Comparison of ENCODE assay signal across 18 cellular contexts in the genomic region with DNA sequence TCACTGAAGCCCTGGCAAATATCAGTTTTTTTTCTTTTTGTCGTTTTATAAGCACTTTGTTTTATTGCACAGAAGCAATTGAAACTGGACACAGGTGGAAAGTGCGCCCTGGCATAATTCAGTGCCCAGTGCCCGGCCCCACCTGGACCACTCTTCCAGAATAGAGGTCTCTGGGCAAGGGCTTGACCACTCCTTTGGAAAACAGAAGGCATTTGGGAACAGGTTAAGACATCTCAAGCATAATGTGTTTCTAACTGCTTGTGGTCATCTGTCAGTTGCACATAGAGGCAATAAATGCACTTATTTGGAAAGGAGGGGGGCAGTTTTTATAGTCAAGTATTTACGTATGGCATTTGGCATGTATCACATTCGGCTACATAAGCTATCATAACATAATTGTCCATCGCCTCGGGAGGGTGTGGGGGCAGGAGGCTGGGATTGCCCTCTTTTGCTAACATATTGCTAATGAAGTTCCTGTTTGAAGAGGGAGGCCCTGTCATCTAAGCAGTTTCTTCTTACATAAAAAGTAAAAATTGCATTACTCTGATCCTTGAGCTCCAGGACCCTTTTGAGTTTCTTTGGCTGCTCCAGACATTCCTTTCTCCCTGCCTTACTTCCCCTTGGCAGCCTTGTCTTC. TPM values are rescaled to one million over a fixed set of nuclear protein-coding genes. Genes with fewer than 3 reads are reported as not detected.
DNase-seq lines count a peak whose midpoint lies in the region; ATAC-seq and TF ChIP-seq lines count a peak whose summit lies in the region.
"Had no signal": no experiment of that assay in that cellular context is flagged by ENCODE, and none has a peak within 500 bp of the region (broad histone marks: within the 10 kb centered on the region; RNA-seq: fewer than 3 reads in every experiment).

No MANE protein-coding gene starts in this region.

- TF ChIP-seq POLR2A in esophagus squamous epithelium (IDR thresholded peaks at IDR 0.05) (no peak), esophagus muscularis mucosa (IDR thresholded peaks at IDR 0.05; ENCODE audit: low read depth) (no peak)

- CTCF ChIA-PET in activated CD8-positive, alpha-beta T cell treated with anti-CD3 and anti-CD28 coated beads, Interleukin-2, amount 10 ng/mL, durations not matched to agents 7 days and 5 days (lab: Charles Lee): interaction anchor here (1.3 to 4.4 kb wide), 14 partner anchors 10 to 320 kb away, joined by 3 to 176 read pairs (median 46); a partner anchor contains a TSS

- peaks cover 8% of the 10 kb centered on the region for H3K9me3 Mint-ChIP-seq in activated naive CD4-positive, alpha-beta T cell treated with anti-CD3 and anti-CD28 coated beads, Interleukin-2, amount 50 U/mL, for 24 hours
- peaks cover 10% of the 10 kb centered on the region for H3K9me3 Mint-ChIP-seq in activated CD8-positive, alpha-beta T cell treated with anti-CD3 and anti-CD28 coated beads, Interleukin-2, amount 10 ng/mL, durations not matched to agents 7 days and 5 days (ENCODE audit: insufficient read depth)

- no peak overlapping the region for H3K4me3 ChIP-seq in esophagus squamous epithelium
- H3K4me3 ChIP-seq in esophagus muscularis mucosa: no peak overlapping the region
- H3K4me3 ChIP-seq: heart left ventricle, mucosa of descending colon had no signal

- intact Hi-C loops in esophagus squamous epithelium (cut with DNase I): loop anchor here (5.0 kb wide), 1 partner anchor 318 kb away; no protein-coding TSS in a partner anchor
- intact Hi-C loops in esophagus muscularis mucosa (cut with DNase I): no loop called here

- TF ChIP-seq CTCF in esophagus squamous epithelium (IDR thresholded peaks at IDR 0.05): no peak
- no peak for TF ChIP-seq CTCF in esophagus muscularis mucosa (IDR thresholded peaks at IDR 0.05)

- H3K27me3 ChIP-seq in esophagus squamous epithelium (no peaks in the 10 kb centered on the region), esophagus muscularis mucosa (no peaks in the 10 kb centered on the region)
- H3K27me3 ChIP-seq: heart left ventricle had no signal

- H3K27ac ChIP-seq in esophagus squamous epithelium (peak overlapping the region; percentile 51 to 66 (median 64)), esophagus muscularis mucosa (replicated peaks in 1 of 4) (no peak overlapping the region)

- no peak for ATAC-seq in activated CD8-positive, alpha-beta T cell treated with anti-CD3 and anti-CD28 coated beads, Interleukin-2, amount 10 ng/mL, durations not matched to agents 7 days and 5 days
- no peak for ATAC-seq in GM19397 (IDR thresholded peaks at IDR 0.05; ENCODE audit: unreplicated experiment)
- no peak for ATAC-seq in GM21717 (IDR thresholded peaks at IDR 0.05; ENCODE audit: unreplicated experiment)
- ATAC-seq: heart left ventricle, PC-3 had no signal

- H3K9me3 ChIP-seq in esophagus squamous epithelium: peaks cover 0 to 31% (median 19%) of the 10 kb centered on the region in 3 donors
- H3K9me3 ChIP-seq in esophagus muscularis mucosa: peaks cover 9 to 20% (median 17%) of the 10 kb centered on the region in 4 donors

- H3K4me1 Mint-ChIP-seq in activated naive CD4-positive, alpha-beta T cell treated with anti-CD3 and anti-CD28 coated beads, Interleukin-2, amount 50 U/mL, for 24 hours: peaks cover 58% of the 10 kb centered on the region
- peaks cover 57% of the 10 kb centered on the region for H3K4me1 Mint-ChIP-seq in activated CD8-positive, alpha-beta T cell treated with anti-CD3 and anti-CD28 coated beads, Interleukin-2, amount 10 ng/mL, durations not matched to agents 7 days and 5 days (ENCODE audit: low read depth)

- peak overlapping the region; percentile 100 for H3K27ac Mint-ChIP-seq in activated naive CD4-positive, alpha-beta T cell treated with anti-CD3 and anti-CD28 coated beads, Interleukin-2, amount 50 U/mL, for 24 hours
- peak overlapping the region; percentile 97 for H3K27ac Mint-ChIP-seq in activated CD8-positive, alpha-beta T cell treated with anti-CD3 and anti-CD28 coated beads, Interleukin-2, amount 10 ng/mL, durations not matched to agents 7 days and 5 days

- H3K36me3 Mint-ChIP-seq in activated naive CD4-positive, alpha-beta T cell treated with anti-CD3 and anti-CD28 coated beads, Interleukin-2, amount 50 U/mL, for 24 hours: peaks cover 22% of the 10 kb centered on the region
- H3K36me3 Mint-ChIP-seq in activated CD8-positive, alpha-beta T cell treated with anti-CD3 and anti-CD28 coated beads, Interleukin-2, amount 10 ng/mL, durations not matched to agents 7 days and 5 days (ENCODE audit: low read depth): peaks cover 35% of the 10 kb centered on the region

- DNase-seq in activated naive CD4-positive, alpha-beta T cell (lab: John Stamatoyannopoulos, UW): no peak
- DNase-seq in activated CD8-positive, alpha-beta T cell treated with anti-CD3 and anti-CD28 coated beads, Interleukin-2, amount 10 ng/mL, durations not matched to agents 7 days and 5 days: no peak
- DNase-seq in esophagus squamous epithelium (lab: John Stamatoyannopoulos, UW) (no peak), ureter (ENCODE audit: low spot score) (peak; percentile 35), esophagus muscularis mucosa (ENCODE audit: extremely low spot score) (no peak)
- DNase-seq: activated CD4-positive, CD25-positive, alpha-beta regulatory T cell treated with anti-CD3 and anti-CD28 coated beads, Interleukin-2, amount 50 U/mL, for 72 hours; DMS79; heart left ventricle; kidney glomerular epithelial cell; mucosa of descending colon; NCI-H1105 treated with DMSO at 0.1 percent for 48 hours; PC-3; posterior cingulate gyrus; substantia nigra; SW 1271 had no signal

- WGBS in esophagus squamous epithelium, 2 donors: 76% methylated on average over 7 of the region's 7 CpGs
- 90% methylated on average over 7 of the region's 7 CpGs for WGBS in esophagus muscularis mucosa

- H3K4me1 ChIP-seq in esophagus squamous epithelium (peaks cover 4 to 28% (median 15%) of the 10 kb centered on the region in 3 donors), esophagus muscularis mucosa (no peaks in the 10 kb centered on the region)

- TF ChIP-seq EP300 in esophagus muscularis mucosa (IDR thresholded peaks at IDR 0.05): no peak

- POLR2A ChIA-PET in activated CD8-positive, alpha-beta T cell treated with anti-CD3 and anti-CD28 coated beads, Interleukin-2, amount 10 ng/mL, durations not matched to agents 7 days and 5 days (lab: Charles Lee): interaction anchor here (0.5 to 8.0 kb wide), 16 partner anchors 8 to 321 kb away, joined by 3 to 548 read pairs (median 6); a partner anchor contains a TSS

- H3K4me3 Mint-ChIP-seq in activated naive CD4-positive, alpha-beta T cell treated with anti-CD3 and anti-CD28 coated beads, Interleukin-2, amount 50 U/mL, for 24 hours: peak overlapping the region; percentile 78
- H3K4me3 Mint-ChIP-seq in activated CD8-positive, alpha-beta T cell treated with anti-CD3 and anti-CD28 coated beads, Interleukin-2, amount 10 ng/mL, durations not matched to agents 7 days and 5 days: peak overlapping the region; percentile 71

- no peaks in the 10 kb centered on the region for H3K27me3 Mint-ChIP-seq in activated naive CD4-positive, alpha-beta T cell treated with anti-CD3 and anti-CD28 coated beads, Interleukin-2, amount 50 U/mL, for 24 hours
- no peaks in the 10 kb centered on the region for H3K27me3 Mint-ChIP-seq in activated CD8-positive, alpha-beta T cell treated with anti-CD3 and anti-CD28 coated beads, Interleukin-2, amount 10 ng/mL, durations not matched to agents 7 days and 5 days (ENCODE audit: low read depth)

- H3K36me3 ChIP-seq in esophagus squamous epithelium (no peaks in the 10 kb centered on the region), esophagus muscularis mucosa (no peaks in the 10 kb centered on the region)
- H3K36me3 ChIP-seq: heart left ventricle had no signal

RNA-seq across cellular contexts. Expression of a gene that starts 14.7 kb away (rescaled TPM):
- 100 to 1,000 TPM; 186 to 189 TPM for total RNA-seq in activated CD8-positive, alpha-beta T cell treated with anti-CD3 and anti-CD28 coated beads, Interleukin-2, amount 10 ng/mL, durations not matched to agents 7 days and 5 days
- total RNA-seq in esophagus squamous epithelium (10 to 100 TPM in 1 of 4 donors, 1 to 10 TPM in 3; 2.1 to 14.7 (median 5.1) TPM), ureter (7.1 TPM), esophagus muscularis mucosa (1 to 10 TPM in 2 of 4 donors, under 1 TPM in 2; 0.42 to 4.3 (median 0.90) TPM)
- total RNA-seq: PC-3 had no signal

Comparison
In these comparisons a context has a peak if more than half of its experiments do, and no peak if none do; other contexts are left out.
1. H3K27ac ChIP-seq: peak in esophagus squamous epithelium (4 of 4); none in esophagus muscularis mucosa (0 of 4).
2. RNA of a gene that starts 14.7 kb away (total RNA-seq): 186 to 189 TPM in activated CD8-positive, alpha-beta T cell treated with anti-CD3 and anti-CD28 coated beads, Interleukin-2, amount 10 ng/mL, durations not matched to agents 7 days and 5 days; 7.1 TPM in ureter (single experiment), 2.1 to 14.7 TPM in esophagus squamous epithelium and 0.42 to 4.3 TPM in esophagus muscularis mucosa; every median in the first group is over 10 times any median in the second.